Comparison of ENCODE assay signal across 1 cellular context in the genomic region with DNA sequence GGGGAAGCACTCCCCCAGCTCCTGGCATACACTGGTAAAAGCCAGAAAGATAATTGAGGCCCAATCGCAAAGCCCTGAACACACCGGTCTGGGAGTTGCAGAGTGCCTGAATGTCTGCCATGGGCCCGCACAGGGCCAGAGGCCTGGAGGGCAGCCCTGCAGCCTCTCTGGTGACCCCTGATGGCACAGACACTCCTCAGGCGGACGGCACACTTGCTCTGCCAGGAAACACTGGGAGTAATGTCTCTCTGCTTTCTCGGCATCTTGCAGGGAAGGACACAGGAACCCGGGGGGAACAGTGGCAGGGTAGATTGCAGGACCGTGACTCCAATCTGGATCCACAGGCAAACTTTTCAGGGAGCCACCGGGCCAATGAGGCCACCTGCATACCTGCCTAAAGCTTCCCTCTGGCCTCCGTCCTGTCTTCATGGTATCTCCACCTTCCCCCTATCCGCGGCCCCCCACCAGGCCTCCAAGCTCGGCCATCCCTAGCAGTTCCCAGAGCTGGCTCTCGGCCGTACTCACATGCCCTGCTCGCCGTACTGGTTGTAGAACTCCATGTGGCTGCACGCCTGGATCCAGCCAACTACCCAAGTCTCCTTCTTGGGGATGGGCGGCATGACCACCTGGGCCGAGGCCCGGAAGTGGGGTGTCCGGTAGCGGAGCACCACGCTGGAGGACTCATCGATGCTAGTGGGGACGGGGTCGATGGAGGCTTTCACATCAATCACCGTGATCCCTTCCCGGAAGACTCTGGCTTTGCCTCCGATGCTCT.
TF ChIP-seq lines count a peak whose summit lies in the region.

No MANE protein-coding gene starts in this region.

TF ChIP-seq in GM23338, 12 proteins besides CTCF, POLR2A, EP300 and RAD21 (continued from another document):
- TF ChIP-seq, protein P1, sequence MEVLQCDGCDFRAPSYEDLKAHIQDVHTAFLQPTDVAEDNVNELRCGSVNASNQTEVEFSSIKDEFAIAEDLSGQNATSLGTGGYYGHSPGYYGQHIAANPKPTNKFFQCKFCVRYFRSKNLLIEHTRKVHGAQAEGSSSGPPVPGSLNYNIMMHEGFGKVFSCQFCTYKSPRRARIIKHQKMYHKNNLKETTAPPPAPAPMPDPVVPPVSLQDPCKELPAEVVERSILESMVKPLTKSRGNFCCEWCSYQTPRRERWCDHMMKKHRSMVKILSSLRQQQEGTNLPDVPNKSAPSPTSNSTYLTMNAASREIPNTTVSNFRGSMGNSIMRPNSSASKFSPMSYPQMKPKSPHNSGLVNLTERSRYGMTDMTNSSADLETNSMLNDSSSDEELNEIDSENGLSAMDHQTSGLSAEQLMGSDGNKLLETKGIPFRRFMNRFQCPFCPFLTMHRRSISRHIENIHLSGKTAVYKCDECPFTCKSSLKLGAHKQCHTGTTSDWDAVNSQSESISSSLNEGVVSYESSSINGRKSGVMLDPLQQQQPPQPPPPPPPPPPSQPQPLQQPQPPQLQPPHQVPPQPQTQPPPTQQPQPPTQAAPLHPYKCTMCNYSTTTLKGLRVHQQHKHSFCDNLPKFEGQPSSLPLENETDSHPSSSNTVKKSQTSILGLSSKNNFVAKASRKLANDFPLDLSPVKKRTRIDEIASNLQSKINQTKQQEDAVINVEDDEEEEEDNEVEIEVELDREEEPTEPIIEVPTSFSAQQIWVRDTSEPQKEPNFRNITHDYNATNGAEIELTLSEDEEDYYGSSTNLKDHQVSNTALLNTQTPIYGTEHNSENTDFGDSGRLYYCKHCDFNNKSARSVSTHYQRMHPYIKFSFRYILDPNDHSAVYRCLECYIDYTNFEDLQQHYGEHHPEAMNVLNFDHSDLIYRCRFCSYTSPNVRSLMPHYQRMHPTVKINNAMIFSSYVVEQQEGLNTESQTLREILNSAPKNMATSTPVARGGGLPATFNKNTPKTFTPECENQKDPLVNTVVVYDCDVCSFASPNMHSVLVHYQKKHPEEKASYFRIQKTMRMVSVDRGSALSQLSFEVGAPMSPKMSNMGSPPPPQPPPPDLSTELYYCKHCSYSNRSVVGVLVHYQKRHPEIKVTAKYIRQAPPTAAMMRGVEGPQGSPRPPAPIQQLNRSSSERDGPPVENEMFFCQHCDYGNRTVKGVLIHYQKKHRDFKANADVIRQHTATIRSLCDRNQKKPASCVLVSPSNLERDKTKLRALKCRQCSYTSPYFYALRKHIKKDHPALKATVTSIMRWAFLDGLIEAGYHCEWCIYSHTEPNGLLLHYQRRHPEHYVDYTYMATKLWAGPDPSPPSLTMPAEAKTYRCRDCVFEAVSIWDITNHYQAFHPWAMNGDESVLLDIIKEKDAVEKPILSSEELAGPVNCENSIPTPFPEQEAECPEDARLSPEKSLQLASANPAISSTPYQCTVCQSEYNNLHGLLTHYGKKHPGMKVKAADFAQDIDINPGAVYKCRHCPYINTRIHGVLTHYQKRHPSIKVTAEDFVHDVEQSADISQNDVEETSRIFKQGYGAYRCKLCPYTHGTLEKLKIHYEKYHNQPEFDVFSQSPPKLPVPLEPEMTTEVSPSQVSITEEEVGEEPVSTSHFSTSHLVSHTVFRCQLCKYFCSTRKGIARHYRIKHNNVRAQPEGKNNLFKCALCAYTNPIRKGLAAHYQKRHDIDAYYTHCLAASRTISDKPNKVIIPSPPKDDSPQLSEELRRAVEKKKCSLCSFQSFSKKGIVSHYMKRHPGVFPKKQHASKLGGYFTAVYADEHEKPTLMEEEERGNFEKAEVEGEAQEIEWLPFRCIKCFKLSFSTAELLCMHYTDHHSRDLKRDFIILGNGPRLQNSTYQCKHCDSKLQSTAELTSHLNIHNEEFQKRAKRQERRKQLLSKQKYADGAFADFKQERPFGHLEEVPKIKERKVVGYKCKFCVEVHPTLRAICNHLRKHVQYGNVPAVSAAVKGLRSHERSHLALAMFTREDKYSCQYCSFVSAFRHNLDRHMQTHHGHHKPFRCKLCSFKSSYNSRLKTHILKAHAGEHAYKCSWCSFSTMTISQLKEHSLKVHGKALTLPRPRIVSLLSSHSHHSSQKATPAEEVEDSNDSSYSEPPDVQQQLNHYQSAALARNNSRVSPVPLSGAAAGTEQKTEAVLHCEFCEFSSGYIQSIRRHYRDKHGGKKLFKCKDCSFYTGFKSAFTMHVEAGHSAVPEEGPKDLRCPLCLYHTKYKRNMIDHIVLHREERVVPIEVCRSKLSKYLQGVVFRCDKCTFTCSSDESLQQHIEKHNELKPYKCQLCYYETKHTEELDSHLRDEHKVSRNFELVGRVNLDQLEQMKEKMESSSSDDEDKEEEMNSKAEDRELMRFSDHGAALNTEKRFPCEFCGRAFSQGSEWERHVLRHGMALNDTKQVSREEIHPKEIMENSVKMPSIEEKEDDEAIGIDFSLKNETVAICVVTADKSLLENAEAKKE (CRISPR knock-in tag; IDR thresholded peaks at IDR 0.05) = no peak
- TF ChIP-seq ZNF114 (CRISPR knock-in tag; IDR thresholded peaks at IDR 0.05) = no peak
- TF ChIP-seq, protein P2, sequence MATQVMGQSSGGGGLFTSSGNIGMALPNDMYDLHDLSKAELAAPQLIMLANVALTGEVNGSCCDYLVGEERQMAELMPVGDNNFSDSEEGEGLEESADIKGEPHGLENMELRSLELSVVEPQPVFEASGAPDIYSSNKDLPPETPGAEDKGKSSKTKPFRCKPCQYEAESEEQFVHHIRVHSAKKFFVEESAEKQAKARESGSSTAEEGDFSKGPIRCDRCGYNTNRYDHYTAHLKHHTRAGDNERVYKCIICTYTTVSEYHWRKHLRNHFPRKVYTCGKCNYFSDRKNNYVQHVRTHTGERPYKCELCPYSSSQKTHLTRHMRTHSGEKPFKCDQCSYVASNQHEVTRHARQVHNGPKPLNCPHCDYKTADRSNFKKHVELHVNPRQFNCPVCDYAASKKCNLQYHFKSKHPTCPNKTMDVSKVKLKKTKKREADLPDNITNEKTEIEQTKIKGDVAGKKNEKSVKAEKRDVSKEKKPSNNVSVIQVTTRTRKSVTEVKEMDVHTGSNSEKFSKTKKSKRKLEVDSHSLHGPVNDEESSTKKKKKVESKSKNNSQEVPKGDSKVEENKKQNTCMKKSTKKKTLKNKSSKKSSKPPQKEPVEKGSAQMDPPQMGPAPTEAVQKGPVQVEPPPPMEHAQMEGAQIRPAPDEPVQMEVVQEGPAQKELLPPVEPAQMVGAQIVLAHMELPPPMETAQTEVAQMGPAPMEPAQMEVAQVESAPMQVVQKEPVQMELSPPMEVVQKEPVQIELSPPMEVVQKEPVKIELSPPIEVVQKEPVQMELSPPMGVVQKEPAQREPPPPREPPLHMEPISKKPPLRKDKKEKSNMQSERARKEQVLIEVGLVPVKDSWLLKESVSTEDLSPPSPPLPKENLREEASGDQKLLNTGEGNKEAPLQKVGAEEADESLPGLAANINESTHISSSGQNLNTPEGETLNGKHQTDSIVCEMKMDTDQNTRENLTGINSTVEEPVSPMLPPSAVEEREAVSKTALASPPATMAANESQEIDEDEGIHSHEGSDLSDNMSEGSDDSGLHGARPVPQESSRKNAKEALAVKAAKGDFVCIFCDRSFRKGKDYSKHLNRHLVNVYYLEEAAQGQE (IDR thresholded peaks at IDR 0.05; ENCODE audit: unreplicated experiment) = no peak
TF ChIP-seq in GM23338: peak in this region for 0.
